Comparison of ENCODE assay signal across 16 cellular contexts in the genomic region with DNA sequence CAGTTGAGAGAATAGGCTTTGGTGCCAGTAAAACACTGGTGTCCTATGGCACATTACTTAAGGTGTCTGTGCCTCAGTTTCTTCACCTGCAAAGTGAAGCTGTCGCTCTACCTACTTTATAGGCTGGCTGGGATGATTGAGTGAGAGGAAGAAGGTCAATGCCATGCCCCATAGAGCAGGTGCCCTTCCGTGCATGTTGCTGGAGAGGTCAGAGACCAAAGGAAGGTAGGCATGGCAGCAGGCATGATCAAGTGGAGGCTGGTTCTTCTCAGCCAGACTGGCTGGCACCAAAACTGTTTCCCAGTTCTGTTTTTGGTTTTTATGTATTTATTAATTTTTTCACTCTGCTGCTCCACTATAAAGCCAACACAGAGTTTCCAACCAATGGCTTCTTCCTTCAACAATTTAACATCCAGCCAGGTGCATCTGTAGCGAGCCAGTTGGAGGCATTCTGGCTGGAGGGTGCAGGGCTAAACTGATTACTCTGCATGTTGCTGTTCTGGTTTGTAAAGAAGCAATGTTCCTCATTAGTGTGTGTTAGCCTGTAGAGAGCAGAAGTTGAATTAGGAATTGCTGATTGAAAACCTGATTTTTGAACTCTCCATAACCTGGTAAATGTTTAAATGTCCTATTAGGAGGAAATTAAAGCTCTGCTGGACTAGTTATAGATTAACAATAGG.
DNase-seq lines count a peak whose midpoint lies in the region; ATAC-seq and TF ChIP-seq lines count a peak whose summit lies in the region.
"Had no signal": no experiment of that assay in that cellular context is flagged by ENCODE, and none has a peak within 500 bp of the region (broad histone marks: within the 10 kb centered on the region; RNA-seq: fewer than 3 reads in every experiment).

No MANE protein-coding gene starts in this region.

- H3K36me3 ChIP-seq in BE2C: no peaks in the 10 kb centered on the region
- no peaks in the 10 kb centered on the region for H3K36me3 ChIP-seq in OCI-LY1 (ENCODE audit: insufficient read depth, low read length)
- no peaks in the 10 kb centered on the region for H3K36me3 ChIP-seq in heart left ventricle
- no peaks in the 10 kb centered on the region for H3K36me3 ChIP-seq in right atrium auricular region
- no peaks in the 10 kb centered on the region for H3K36me3 ChIP-seq in endodermal cell (ENCODE audit: control insufficient read depth, insufficient read depth, low read length)
- H3K36me3 ChIP-seq: SJCRH30 had no signal

- POLR2A ChIA-PET in activated B cell treated with CpG ODN at 0.5 μM for 24 hours (lab: Charles Lee): interaction anchor here (1.0 to 2.7 kb wide), 4 partner anchors 11 to 229 kb away, joined by 3 to 12 read pairs (median 4); no protein-coding TSS in a partner anchor

- peak overlapping the region; percentile 72 for H3K27ac Mint-ChIP-seq in activated B cell treated with CpG ODN at 0.5 μM for 24 hours
- H3K27ac Mint-ChIP-seq in naive B cell: peak overlapping the region; percentile 89 to 99 (median 92)
- no peak overlapping the region for H3K27ac Mint-ChIP-seq in endodermal cell
- H3K27ac Mint-ChIP-seq: GM23338 had no signal

- no peaks in the 10 kb centered on the region for H3K9me2 ChIP-seq in OCI-LY1 (ENCODE audit: low read depth, low read length)

- DNase-seq in BE2C (peak; percentile 54), activated B cell treated with CpG ODN at 0.5 μM for 24 hours (no peak), naive B cell (peak; percentile 38), heart left ventricle (no peak), right atrium auricular region (ENCODE audit: low spot score) (no peak), SIG-M5 treated with dmso at 0.1 percent for 504 hours (lab: John Stamatoyannopoulos, UW; ENCODE audit: unreplicated experiment) (no peak), endodermal cell (no peak)
- DNase-seq: DMS79, KBM-7, NCI-H1105, NCI-H187, NCI-H446 treated with DMSO at 0.1 percent for 48 hours, NCI-H748 treated with DMSO at 0.1 percent for 48 hours, SJCRH30 had no signal

- H3K4me3 Mint-ChIP-seq in activated B cell treated with CpG ODN at 0.5 μM for 24 hours (peak overlapping the region; percentile 66), naive B cell (peak overlapping the region; percentile 9 to 88 (median 60)), endodermal cell (no peak overlapping the region)
- H3K4me3 Mint-ChIP-seq: GM23338 had no signal

- H3K4me3 ChIP-seq in BE2C (ENCODE audit: low read depth, low read length) (no peak overlapping the region), OCI-LY1 (ENCODE audit: low read depth, low read length, poor library complexity, severe bottlenecking) (no peak overlapping the region), heart left ventricle (no peak overlapping the region), right atrium auricular region (no peak overlapping the region), endodermal cell (ENCODE audit: low read length) (no peak overlapping the region)
- H3K4me3 ChIP-seq: GM23338, SJCRH30 had no signal

- intact Hi-C loops in activated B cell treated with CpG ODN at 0.5 μM for 24 hours (cut with micrococcal nuclease) (loop anchor here (5.0 kb wide), 2 partner anchors 201 to 244 kb away; no protein-coding TSS in a partner anchor), heart left ventricle (cut with DNase I) (no loop called here)

- no peak overlapping the region for H3K9ac ChIP-seq in OCI-LY1 (ENCODE audit: low read length)
- H3K9ac ChIP-seq in endodermal cell (ENCODE audit: extremely low read depth, low read length, poor library complexity, severe bottlenecking): no peak overlapping the region

- H3K9me3 Mint-ChIP-seq in activated B cell treated with CpG ODN at 0.5 μM for 24 hours: no peaks in the 10 kb centered on the region
- H3K9me3 Mint-ChIP-seq in naive B cell: peaks cover 0 to 5% (median 0%) of the 10 kb centered on the region in 7 donors
- no peaks in the 10 kb centered on the region for H3K9me3 Mint-ChIP-seq in endodermal cell
- H3K9me3 Mint-ChIP-seq: GM23338 had no signal

- 91 to 99% (median 96%) methylated on average over 3 of the region's 3 CpGs for WGBS in heart left ventricle, 4 donors
- 94 to 100% methylated on average over 1 to 3 of the region's 3 CpGs for WGBS in endodermal cell (ENCODE audit: insufficient coverage in 1 of 2, insufficient read length in 1 of 2), 2 experiments

- H3K9me3 ChIP-seq in BE2C: no peaks in the 10 kb centered on the region
- no peaks in the 10 kb centered on the region for H3K9me3 ChIP-seq in OCI-LY1 (ENCODE audit: low read length)
- H3K9me3 ChIP-seq in heart left ventricle: no peaks in the 10 kb centered on the region
- no peaks in the 10 kb centered on the region for H3K9me3 ChIP-seq in right atrium auricular region
- no peaks in the 10 kb centered on the region for H3K9me3 ChIP-seq in endodermal cell (ENCODE audit: control insufficient read depth, low read length)
- H3K9me3 ChIP-seq: SJCRH30 had no signal

- no peaks in the 10 kb centered on the region for H3F3A ChIP-seq in OCI-LY1 (ENCODE audit: insufficient read depth, low read length)

- no peak overlapping the region; the same call in 1 of the 2 replicates for H3K4me2 ChIP-seq in OCI-LY1 (ENCODE audit: low read length)
- H3K4me2 ChIP-seq: GM23338 had no signal

- CTCF ChIA-PET in activated B cell treated with CpG ODN at 0.5 μM for 24 hours (lab: Charles Lee): interaction anchor here (2.2 kb wide), 1 partner anchor 57 kb away, joined by 6 read pairs; no protein-coding TSS in a partner anchor

- no peak for ATAC-seq in activated B cell treated with CpG ODN at 0.5 μM for 24 hours (ENCODE audit: low read depth)
- no peak for ATAC-seq in naive B cell (ENCODE audit: low read depth in 2 of 2)
- ATAC-seq in heart left ventricle: no peak
- ATAC-seq: GM23338 had no signal

- H3K27me3 Mint-ChIP-seq in activated B cell treated with CpG ODN at 0.5 μM for 24 hours (no peaks in the 10 kb centered on the region), naive B cell (no peaks in the 10 kb centered on the region), endodermal cell (ENCODE audit: insufficient read depth) (no peaks in the 10 kb centered on the region)

- H4K20me1 ChIP-seq in OCI-LY1 (ENCODE audit: insufficient read depth, low read length): no peaks in the 10 kb centered on the region

- H3K79me2 ChIP-seq in OCI-LY1 (ENCODE audit: insufficient read depth, low read length): no peaks in the 10 kb centered on the region

- no peak overlapping the region for H2AFZ ChIP-seq in OCI-LY1 (ENCODE audit: low read length)
- H2AFZ ChIP-seq: GM23338 had no signal

- H3K27ac ChIP-seq in OCI-LY1 (ENCODE audit: low read depth, low read length, poor library complexity, severe bottlenecking) (peak overlapping the region; percentile 63), heart left ventricle (no peak overlapping the region), right atrium auricular region (no peak overlapping the region), endodermal cell (ENCODE audit: low read depth, low read length) (no peak overlapping the region)

- no peak for TF ChIP-seq CTCF in BE2C (IDR thresholded peaks at IDR 0.05; ENCODE audit: low read depth, low read length)
- TF ChIP-seq CTCF in OCI-LY1 (IDR thresholded peaks at IDR 0.05; ENCODE audit: low read length): no peak
- TF ChIP-seq CTCF in activated B cell treated with CpG ODN at 0.5 μM for 24 hours (IDR thresholded peaks at IDR 0.05): no peak
- TF ChIP-seq CTCF in heart left ventricle (IDR thresholded peaks at IDR 0.05): no peak
- no peak for TF ChIP-seq CTCF in right atrium auricular region (IDR thresholded peaks at IDR 0.05)
- no peak for TF ChIP-seq CTCF in endodermal cell (conservative IDR thresholded peaks at IDR 0.05)

- no peaks in the 10 kb centered on the region for H3K27me3 ChIP-seq in BE2C
- H3K27me3 ChIP-seq in OCI-LY1 (ENCODE audit: insufficient read depth, low read length): no peaks in the 10 kb centered on the region
- H3K27me3 ChIP-seq in heart left ventricle: no peaks in the 10 kb centered on the region
- H3K27me3 ChIP-seq in right atrium auricular region: no peaks in the 10 kb centered on the region
- H3K27me3 ChIP-seq in endodermal cell (ENCODE audit: control insufficient read depth, insufficient read depth, low read length, poor library complexity, severe bottlenecking): no peaks in the 10 kb centered on the region
- H3K27me3 ChIP-seq: SJCRH30 had no signal

- no peaks in the 10 kb centered on the region for H3K36me3 Mint-ChIP-seq in activated B cell treated with CpG ODN at 0.5 μM for 24 hours (ENCODE audit: low read depth)
- peaks cover 0 to 7% of the 10 kb centered on the region in 2 donors for H3K36me3 Mint-ChIP-seq in naive B cell
- no peaks in the 10 kb centered on the region for H3K36me3 Mint-ChIP-seq in endodermal cell (ENCODE audit: low read depth)

- peaks cover 23% of the 10 kb centered on the region for H3K4me1 ChIP-seq in BE2C
- H3K4me1 ChIP-seq in OCI-LY1 (ENCODE audit: insufficient read depth, low read length, severe bottlenecking): peaks cover 35% of the 10 kb centered on the region
- H3K4me1 ChIP-seq in heart left ventricle: no peaks in the 10 kb centered on the region
- H3K4me1 ChIP-seq in right atrium auricular region: no peaks in the 10 kb centered on the region
- H3K4me1 ChIP-seq in endodermal cell (ENCODE audit: control insufficient read depth, insufficient read depth, low read length): peaks cover 3% of the 10 kb centered on the region

- TF ChIP-seq POLR2A in heart left ventricle (IDR thresholded peaks at IDR 0.05): no peak

- H3K4me1 Mint-ChIP-seq in activated B cell treated with CpG ODN at 0.5 μM for 24 hours (peaks cover 67% of the 10 kb centered on the region), naive B cell (peaks cover 54 to 64% (median 63%) of the 10 kb centered on the region in 3 donors), endodermal cell (peaks cover 6% of the 10 kb centered on the region)

Comparison
In these comparisons a context has a peak if more than half of its experiments do, and no peak if none do; other contexts are left out.
1. DNase-seq: peak in BE2C (single experiment) and naive B cell (single experiment); none in activated B cell treated with CpG ODN at 0.5 μM for 24 hours (single experiment), heart left ventricle (0 of 5), right atrium auricular region (single experiment), SIG-M5 treated with dmso at 0.1 percent for 504 hours (single experiment) and endodermal cell (single experiment).